Comparison of ENCODE assay signal across 12 cellular contexts in genomic region chr4:13329963-13330362, GRCh38.
DNase-seq lines count a peak whose midpoint lies in the region; ATAC-seq and TF ChIP-seq lines count a peak whose summit lies in the region.
"Had no signal": no experiment of that assay in that cellular context is flagged by ENCODE, and none has a peak within 500 bp of the region (broad histone marks: within the 10 kb centered on the region; RNA-seq: fewer than 3 reads in every experiment).

No MANE protein-coding gene starts in this region.

- peaks cover 0 to 1% (median 0%) of the 10 kb centered on the region in 3 donors for H3K27me3 Mint-ChIP-seq in immature natural killer cell (ENCODE audit: low read depth in 3 of 3)
- H3K27me3 Mint-ChIP-seq: activated CD4-positive, alpha-beta T cell treated with anti-CD3 and anti-CD28 coated beads, Interleukin-2, amount 10 ng/mL, durations not matched to agents 7 days and 5 days; central memory CD8-positive, alpha-beta T cell had no signal

- H3K36me3 Mint-ChIP-seq in immature natural killer cell: peaks cover 13 to 27% (median 15%) of the 10 kb centered on the region in 3 donors

- no peak overlapping the region for H3K4me3 ChIP-seq in astrocyte of the spinal cord (ENCODE audit: low read depth, low read length)
- H3K4me3 ChIP-seq: tibial artery had no signal

- DNase-seq in NCI-H2081 (lab: John Stamatoyannopoulos, UW) (peak; percentile 29 to 79), astrocyte of the spinal cord (ENCODE audit: low read depth, low spot score) (peak; percentile 74), left colon (no peak), immature natural killer cell (no peak), NCI-H2107 treated with DMSO at 0.1 percent for 48 hours (lab: John Stamatoyannopoulos, UW; ENCODE audit: unreplicated experiment) (no peak)
- no peak for DNase-seq in activated CD4-positive, alpha-beta T cell treated with anti-CD3 and anti-CD28 coated beads, Interleukin-2, amount 50 U/mL, for 1 hour
- DNase-seq: activated CD4-positive, alpha-beta T cell treated with anti-CD3 and anti-CD28 coated beads, Interleukin-2, amount 10 ng/mL, durations not matched to agents 7 days and 5 days; activated gamma-delta T cell; tibial artery had no signal

- intact Hi-C loops in left colon (cut with DNase I, micrococcal nuclease): no loop called here

- in situ Hi-C loops in astrocyte of the spinal cord (cut with HindIII; ENCODE audit: low sequenced_read_pairs): no loop called here

- H3K4me1 Mint-ChIP-seq in immature natural killer cell: no peaks in the 10 kb centered on the region
- H3K4me1 Mint-ChIP-seq: activated CD4-positive, alpha-beta T cell treated with anti-CD3 and anti-CD28 coated beads, Interleukin-2, amount 10 ng/mL, durations not matched to agents 7 days and 5 days; central memory CD8-positive, alpha-beta T cell had no signal

- TF ChIP-seq CTCF in astrocyte of the spinal cord (IDR thresholded peaks at IDR 0.05; ENCODE audit: low read depth, low read length): no peak

- H3K27ac Mint-ChIP-seq in immature natural killer cell: no peak overlapping the region
- H3K27ac Mint-ChIP-seq: activated CD4-positive, alpha-beta T cell treated with anti-CD3 and anti-CD28 coated beads, Interleukin-2, amount 10 ng/mL, durations not matched to agents 7 days and 5 days had no signal

- H3K9me3 Mint-ChIP-seq in immature natural killer cell: peaks cover 0 to 5% (median 0%) of the 10 kb centered on the region in 6 donors
- H3K9me3 Mint-ChIP-seq: central memory CD8-positive, alpha-beta T cell had no signal

- H3K4me3 Mint-ChIP-seq in immature natural killer cell: no peak overlapping the region
- H3K4me3 Mint-ChIP-seq: activated CD4-positive, alpha-beta T cell treated with anti-CD3 and anti-CD28 coated beads, Interleukin-2, amount 10 ng/mL, durations not matched to agents 7 days and 5 days; central memory CD8-positive, alpha-beta T cell had no signal

- ATAC-seq in GM18868 (IDR thresholded peaks at IDR 0.05; ENCODE audit: unreplicated experiment) (peak; percentile 74), left colon (peak; percentile 42), GM18909 (IDR thresholded peaks at IDR 0.05; ENCODE audit: poor library complexity, unreplicated experiment) (no peak)

Comparison
In these comparisons a context has a peak if more than half of its experiments do, and no peak if none do; other contexts are left out.
1. DNase-seq: peak in NCI-H2081 (2 of 2) and astrocyte of the spinal cord (single experiment); none in left colon (0 of 2), immature natural killer cell (0 of 3), activated CD4-positive, alpha-beta T cell treated with anti-CD3 and anti-CD28 coated beads, Interleukin-2, amount 50 U/mL, for 1 hour (single experiment) and NCI-H2107 treated with DMSO at 0.1 percent for 48 hours (single experiment).